27 cellular contexts compared by ENCODE assay signal in the genomic region with DNA sequence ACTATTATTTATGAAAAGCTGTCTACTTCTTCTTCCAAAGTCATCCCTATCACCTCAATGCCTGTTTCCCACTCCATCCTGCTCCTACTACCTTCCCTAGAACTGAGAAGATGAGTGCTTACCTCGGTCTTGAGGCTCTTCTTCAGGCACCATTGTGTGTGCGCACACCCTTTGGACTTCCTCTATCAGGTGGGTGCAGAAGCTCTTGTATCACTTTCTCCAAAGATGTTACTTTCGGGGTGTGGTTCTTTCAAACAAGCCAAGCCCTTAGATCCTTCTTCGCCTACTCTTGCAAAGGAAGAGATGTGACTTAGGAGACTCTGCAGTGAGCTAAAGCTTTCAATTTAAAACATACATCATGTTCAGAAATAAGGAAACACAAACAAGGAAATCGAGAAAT. TPM values are rescaled to one million over a fixed set of nuclear protein-coding genes. Genes with fewer than 3 reads are reported as not detected.
"Had no signal": no experiment of that assay in that cellular context is flagged by ENCODE, and none has a peak within 500 bp of the region (broad histone marks: within the 10 kb centered on the region; RNA-seq: fewer than 3 reads in every experiment).

A gene with protein sequence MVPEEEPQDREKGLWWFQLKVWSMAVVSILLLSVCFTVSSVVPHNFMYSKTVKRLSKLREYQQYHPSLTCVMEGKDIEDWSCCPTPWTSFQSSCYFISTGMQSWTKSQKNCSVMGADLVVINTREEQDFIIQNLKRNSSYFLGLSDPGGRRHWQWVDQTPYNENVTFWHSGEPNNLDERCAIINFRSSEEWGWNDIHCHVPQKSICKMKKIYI (minus strand): TSS at position 180 of the 400 bp plus-strand sequence. CDS start 27 bp downstream, at position 153.

- H3K4me1 ChIP-seq: colonic mucosa, esophagus squamous epithelium, gastrocnemius medialis, left lung, suprapubic skin, uterus had no signal

- ATAC-seq: activated T-cell treated with anti-CD3 and anti-CD28 coated beads, Interleukin-2, amount 50 U/mL, for 72 hours; gastrocnemius medialis; left lung; natural killer cell treated with Interleukin-12 subunit alpha and Interleukin-12 subunit beta and Interleukin-15 and Interleukin-18, amount 100 ng/mL, for 72 hours; sciatic nerve; stimulated activated effector memory CD8-positive, alpha-beta T cell treated with anti-CD3 and anti-CD28 coated beads, Interleukin-12 subunit alpha, Interleukin-12 subunit beta, amount 100 ng/mL, for 72 hours; stimulated activated naive CD8-positive, alpha-beta T cell treated with anti-CD3 and anti-CD28 coated beads, Interleukin-15, amount 100 ng/mL, for 72 hours had no signal

- H3K9me3 Mint-ChIP-seq: activated CD4-positive, alpha-beta memory T cell treated with anti-CD3 and anti-CD28 coated beads, Interleukin-2, amount 10 ng/mL, durations not matched to agents 7 days and 5 days; activated naive CD4-positive, alpha-beta T cell treated with anti-CD3 and anti-CD28 coated beads, Interleukin-2, amount 10 ng/mL, durations not matched to agents 7 days and 5 days; natural killer cell treated with Interleukin-12 subunit alpha and Interleukin-12 subunit beta and Interleukin-15 and Interleukin-18, amount 100 ng/mL, for 72 hours; stimulated activated naive CD8-positive, alpha-beta T cell treated with anti-CD3 and anti-CD28 coated beads, Interleukin-15, amount 100 ng/mL, for 72 hours had no signal

- H3K36me3 ChIP-seq: colonic mucosa, esophagus squamous epithelium, gastrocnemius medialis, left lung, suprapubic skin, uterus had no signal

- H3K4me3 Mint-ChIP-seq: activated CD4-positive, alpha-beta memory T cell treated with anti-CD3 and anti-CD28 coated beads, Interleukin-2, amount 10 ng/mL, durations not matched to agents 7 days and 5 days; activated naive CD4-positive, alpha-beta T cell treated with anti-CD3 and anti-CD28 coated beads, Interleukin-2, amount 10 ng/mL, durations not matched to agents 7 days and 5 days; activated T-cell treated with anti-CD3 and anti-CD28 coated beads, Interleukin-2, amount 50 U/mL, for 72 hours; endodermal cell; natural killer cell treated with Interleukin-12 subunit alpha and Interleukin-12 subunit beta and Interleukin-15 and Interleukin-18, amount 100 ng/mL, for 72 hours; stimulated activated effector memory CD8-positive, alpha-beta T cell treated with anti-CD3 and anti-CD28 coated beads, Interleukin-12 subunit alpha, Interleukin-12 subunit beta, amount 100 ng/mL, for 72 hours; stimulated activated naive CD8-positive, alpha-beta T cell treated with anti-CD3 and anti-CD28 coated beads, Interleukin-15, amount 100 ng/mL, for 72 hours had no signal

- H3K36me3 Mint-ChIP-seq: activated naive CD4-positive, alpha-beta T cell treated with anti-CD3 and anti-CD28 coated beads, Interleukin-2, amount 10 ng/mL, durations not matched to agents 7 days and 5 days; natural killer cell treated with Interleukin-12 subunit alpha and Interleukin-12 subunit beta and Interleukin-15 and Interleukin-18, amount 100 ng/mL, for 72 hours; stimulated activated effector memory CD8-positive, alpha-beta T cell treated with anti-CD3 and anti-CD28 coated beads, Interleukin-12 subunit alpha, Interleukin-12 subunit beta, amount 100 ng/mL, for 72 hours had no signal

- H3K27ac ChIP-seq: colonic mucosa, esophagus squamous epithelium, gastrocnemius medialis, left lung, suprapubic skin, uterus had no signal

- H3K4me3 ChIP-seq: colonic mucosa, esophagus squamous epithelium, gastrocnemius medialis, left lung, lung, suprapubic skin, uterus had no signal

- H3K27me3 ChIP-seq: colonic mucosa, esophagus squamous epithelium, gastrocnemius medialis, left lung, suprapubic skin, uterus had no signal

- H3K9me3 ChIP-seq: colonic mucosa, esophagus squamous epithelium, gastrocnemius medialis, left lung, suprapubic skin, uterus had no signal

- H3K27ac Mint-ChIP-seq: activated CD4-positive, alpha-beta memory T cell treated with anti-CD3 and anti-CD28 coated beads, Interleukin-2, amount 10 ng/mL, durations not matched to agents 7 days and 5 days; activated naive CD4-positive, alpha-beta T cell treated with anti-CD3 and anti-CD28 coated beads, Interleukin-2, amount 10 ng/mL, durations not matched to agents 7 days and 5 days; activated T-cell treated with anti-CD3 and anti-CD28 coated beads, Interleukin-2, amount 50 U/mL, for 72 hours; endodermal cell; natural killer cell treated with Interleukin-12 subunit alpha and Interleukin-12 subunit beta and Interleukin-15 and Interleukin-18, amount 100 ng/mL, for 72 hours; stimulated activated effector memory CD8-positive, alpha-beta T cell treated with anti-CD3 and anti-CD28 coated beads, Interleukin-12 subunit alpha, Interleukin-12 subunit beta, amount 100 ng/mL, for 72 hours; stimulated activated naive CD8-positive, alpha-beta T cell treated with anti-CD3 and anti-CD28 coated beads, Interleukin-15, amount 100 ng/mL, for 72 hours had no signal

- DNase-seq: activated CD4-positive, alpha-beta memory T cell treated with anti-CD3 and anti-CD28 coated beads, Interleukin-2, amount 10 ng/mL, durations not matched to agents 7 days and 5 days; activated CD4-positive, alpha-beta T cell treated with anti-CD3 and anti-CD28 coated beads for 48 hours; activated CD4-positive, CD25-positive, alpha-beta regulatory T cell; activated effector memory CD4-positive, alpha-beta T cell treated with anti-CD3 and anti-CD28 coated beads, Interleukin-2, amount 50 U/mL, for 16 hours; activated naive CD4-positive, alpha-beta T cell treated with anti-CD3 and anti-CD28 coated beads, Interleukin-2, amount 10 ng/mL, durations not matched to agents 7 days and 5 days; activated T-cell treated with anti-CD3 and anti-CD28 coated beads, Interleukin-2, amount 50 U/mL, for 72 hours; amygdala; colonic mucosa; endodermal cell; esophagus squamous epithelium; gastrocnemius medialis; hippocampal formation; kidney glomerular epithelial cell; left lung; small intestine; stimulated activated CD4-positive, alpha-beta T cell treated with anti-CD3 and anti-CD28 coated beads, Interleukin-2, amount 100 ng/mL, for 24 hours; stimulated activated naive CD8-positive, alpha-beta T cell treated with anti-CD3 and anti-CD28 coated beads, Interleukin-15, amount 100 ng/mL, for 72 hours; T1000; trophoblast cell; uterus had no signal

- H3K4me1 Mint-ChIP-seq: activated CD4-positive, alpha-beta memory T cell treated with anti-CD3 and anti-CD28 coated beads, Interleukin-2, amount 10 ng/mL, durations not matched to agents 7 days and 5 days; activated naive CD4-positive, alpha-beta T cell treated with anti-CD3 and anti-CD28 coated beads, Interleukin-2, amount 10 ng/mL, durations not matched to agents 7 days and 5 days; endodermal cell; stimulated activated effector memory CD8-positive, alpha-beta T cell treated with anti-CD3 and anti-CD28 coated beads, Interleukin-12 subunit alpha, Interleukin-12 subunit beta, amount 100 ng/mL, for 72 hours; stimulated activated naive CD8-positive, alpha-beta T cell treated with anti-CD3 and anti-CD28 coated beads, Interleukin-15, amount 100 ng/mL, for 72 hours had no signal

- H3K27me3 Mint-ChIP-seq: activated CD4-positive, alpha-beta memory T cell treated with anti-CD3 and anti-CD28 coated beads, Interleukin-2, amount 10 ng/mL, durations not matched to agents 7 days and 5 days; natural killer cell treated with Interleukin-12 subunit alpha and Interleukin-12 subunit beta and Interleukin-15 and Interleukin-18, amount 100 ng/mL, for 72 hours; stimulated activated naive CD8-positive, alpha-beta T cell treated with anti-CD3 and anti-CD28 coated beads, Interleukin-15, amount 100 ng/mL, for 72 hours had no signal

RNA-seq across cellular contexts. Expression of the gene that starts here (rescaled TPM):
- total RNA-seq: activated CD4-positive, alpha-beta memory T cell treated with anti-CD3 and anti-CD28 coated beads, Interleukin-2, amount 10 ng/mL, durations not matched to agents 7 days and 5 days; activated T-cell treated with anti-CD3 and anti-CD28 coated beads, Interleukin-2, amount 50 U/mL, for 72 hours; bronchial epithelial cell; colonic mucosa; endodermal cell; esophagus squamous epithelium; gastrocnemius medialis; left lung; natural killer cell treated with Interleukin-12 subunit alpha and Interleukin-12 subunit beta and Interleukin-15 and Interleukin-18, amount 100 ng/mL, for 72 hours; renal cortical epithelial cell; sciatic nerve; suprapubic skin had no signal
- polyA plus RNA-seq: small intestine had no signal
